1 cellular context compared by ENCODE assay signal in genomic region chr1:193406901-193407300, GRCh38.
TF ChIP-seq lines count a peak whose summit lies in the region.

No MANE protein-coding gene starts in this region.

TF ChIP-seq in GM23338, 12 proteins besides CTCF, POLR2A, EP300 and RAD21 (continued from another document):
- no peak for TF ChIP-seq EZH2 (IDR thresholded peaks at IDR 0.05; ENCODE audit: low read depth, unreplicated experiment)
- TF ChIP-seq NANOG (IDR thresholded peaks at IDR 0.05; ENCODE audit: borderline replicate concordance): no peak
TF ChIP-seq in GM23338: peak in this region for 0.
